Comparison of ENCODE assay signal across 12 cellular contexts in the genomic region with DNA sequence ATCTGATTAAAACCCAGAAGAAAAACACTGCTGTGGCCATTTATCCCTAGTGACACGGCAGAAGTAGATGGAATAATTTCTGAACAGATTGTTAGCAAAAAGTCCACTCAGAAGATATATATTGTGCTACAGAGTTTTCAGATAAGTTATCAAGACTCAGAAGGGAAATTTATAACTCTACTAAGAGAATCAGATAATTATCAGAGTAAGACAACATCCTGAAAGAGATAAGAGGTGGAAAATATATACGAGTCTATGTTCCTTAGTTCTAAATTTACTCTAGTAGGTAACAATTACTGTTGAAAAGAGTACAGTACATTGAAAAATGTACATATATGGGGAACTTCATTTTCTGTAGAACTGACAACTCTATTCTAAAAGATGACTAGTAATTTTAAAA.
"Had no signal": no experiment of that assay in that cellular context is flagged by ENCODE, and none has a peak within 500 bp of the region (broad histone marks: within the 10 kb centered on the region; RNA-seq: fewer than 3 reads in every experiment).

No MANE protein-coding gene starts in this region.

- H3K27me3 Mint-ChIP-seq: activated naive CD4-positive, alpha-beta T cell treated with anti-CD3 and anti-CD28 coated beads, Interleukin-2, amount 50 U/mL, for 24 hours; effector memory CD8-positive, alpha-beta T cell; T-helper 17 cell had no signal

- H3K4me1 Mint-ChIP-seq: T-helper 17 cell had no signal

- H3K9me3 ChIP-seq: tibial artery had no signal

- ATAC-seq: effector memory CD8-positive, alpha-beta T cell; T-helper 17 cell had no signal

- H3K4me3 ChIP-seq: cardiac muscle cell, tibial artery had no signal

- H3K27me3 ChIP-seq: cardiac muscle cell, tibial artery had no signal

- H3K4me3 Mint-ChIP-seq: activated naive CD4-positive, alpha-beta T cell treated with anti-CD3 and anti-CD28 coated beads, Interleukin-2, amount 50 U/mL, for 24 hours; effector memory CD8-positive, alpha-beta T cell; nephron; T-helper 17 cell had no signal

- H3K36me3 ChIP-seq: cardiac muscle cell, tibial artery, WERI-Rb-1 had no signal

- H3K9me3 Mint-ChIP-seq: nephron had no signal

- H3K27ac ChIP-seq: cardiac muscle cell, WERI-Rb-1 had no signal

- H3K36me3 Mint-ChIP-seq: activated naive CD4-positive, alpha-beta T cell treated with anti-CD3 and anti-CD28 coated beads, Interleukin-2, amount 50 U/mL, for 24 hours had no signal

- DNase-seq: activated CD4-positive, alpha-beta T cell treated with anti-CD3 and anti-CD28 coated beads, Interleukin-2, amount 50 U/mL, for 4 hours; activated effector memory CD4-positive, alpha-beta T cell treated with anti-CD3 and anti-CD28 coated beads, Interleukin-2, amount 50 U/mL, for 16 hours; activated T-cell treated with anti-CD3 and anti-CD28 coated beads, Interleukin-2, amount 50 U/mL, for 72 hours; effector memory CD8-positive, alpha-beta T cell; erythroblast; posterior cingulate gyrus; T-helper 17 cell; tibial artery; WERI-Rb-1 had no signal

- H3K27ac Mint-ChIP-seq: activated naive CD4-positive, alpha-beta T cell treated with anti-CD3 and anti-CD28 coated beads, Interleukin-2, amount 50 U/mL, for 24 hours; activated T-cell treated with anti-CD3 and anti-CD28 coated beads, Interleukin-2, amount 50 U/mL, for 72 hours; effector memory CD8-positive, alpha-beta T cell; T-helper 17 cell had no signal
